ENCODE assay signal across 20 cellular contexts in the genomic region with DNA sequence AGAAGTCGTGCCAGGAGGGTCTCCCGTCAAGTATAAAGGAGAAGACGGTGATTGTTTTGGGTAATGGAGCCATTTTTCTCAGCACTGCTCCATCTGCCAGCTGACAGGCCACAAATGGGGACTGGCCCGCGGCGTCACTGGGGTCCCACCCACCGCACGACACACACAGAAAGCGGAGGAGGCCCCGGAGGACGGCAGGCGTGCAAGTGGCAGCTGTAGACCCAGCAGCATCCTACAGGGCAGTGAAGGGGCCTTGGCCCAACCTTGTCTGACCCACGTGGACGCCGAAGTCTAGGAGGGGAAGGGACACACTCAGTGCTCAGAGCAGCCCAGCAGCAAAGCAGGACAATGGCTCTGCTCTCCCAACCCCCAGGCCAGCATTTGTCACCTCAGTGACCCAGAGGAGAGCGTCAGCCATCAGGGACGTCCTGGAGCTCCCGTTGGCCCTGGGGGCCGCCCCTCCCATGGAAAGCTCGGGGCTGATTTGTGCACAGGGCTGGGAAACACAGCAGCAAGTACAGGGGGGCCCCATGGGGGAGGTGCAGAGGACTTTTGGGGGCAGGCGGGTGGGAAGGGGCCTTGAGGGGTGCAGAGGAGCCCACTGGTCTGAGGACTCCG.
DNase-seq lines count a peak whose midpoint lies in the region; ATAC-seq and TF ChIP-seq lines count a peak whose summit lies in the region.
"Had no signal": no experiment of that assay in that cellular context is flagged by ENCODE, and none has a peak within 500 bp of the region (broad histone marks: within the 10 kb centered on the region; RNA-seq: fewer than 3 reads in every experiment).

No MANE protein-coding gene starts in this region.

- no peak overlapping the region for H4K5ac ChIP-seq in mesendoderm (ENCODE audit: low read length)

- H3K23ac ChIP-seq in mesendoderm (ENCODE audit: low read length): peak overlapping the region; percentile 35

- H3K27ac ChIP-seq in heart right ventricle (no peak overlapping the region), mesendoderm (ENCODE audit: low read depth, low read length) (no peak overlapping the region), spleen (no peak overlapping the region), colonic mucosa (no peak overlapping the region)
- H3K27ac ChIP-seq: 22Rv1, BLaER1, C4-2B had no signal

- H3K56ac ChIP-seq in mesendoderm (ENCODE audit: low read length): no peak overlapping the region

- H3K4me1 ChIP-seq in heart right ventricle (no peaks in the 10 kb centered on the region), mesendoderm (ENCODE audit: control insufficient read depth, low read depth, low read length) (no peaks in the 10 kb centered on the region), spleen (no peaks in the 10 kb centered on the region), colonic mucosa (no peaks in the 10 kb centered on the region)
- H3K4me1 ChIP-seq: Caco-2, HAP-1 had no signal

- no peak for TF ChIP-seq POLR2A in spleen (IDR thresholded peaks at IDR 0.05)

- H2BK120ac ChIP-seq in mesendoderm (ENCODE audit: low read depth, low read length): no peak overlapping the region

- H3K36me3 ChIP-seq in heart right ventricle: no peaks in the 10 kb centered on the region
- no peaks in the 10 kb centered on the region for H3K36me3 ChIP-seq in mesendoderm (ENCODE audit: control insufficient read depth, insufficient read depth, low read length)
- H3K36me3 ChIP-seq in spleen: no peaks in the 10 kb centered on the region
- no peaks in the 10 kb centered on the region for H3K36me3 ChIP-seq in colonic mucosa
- H3K36me3 ChIP-seq: BLaER1, HAP-1 had no signal

- no peak overlapping the region for H2BK5ac ChIP-seq in mesendoderm (ENCODE audit: low read length)

- H3K18ac ChIP-seq in mesendoderm (ENCODE audit: low read length): no peak overlapping the region

- no peak overlapping the region for H2AK5ac ChIP-seq in mesendoderm (ENCODE audit: low read length)

- no peak overlapping the region for H2BK15ac ChIP-seq in mesendoderm (replicated peaks; ENCODE audit: low read depth)

- peaks cover 0 to 25% (median 7%) of the 10 kb centered on the region in 7 donors for H3K27me3 ChIP-seq in heart right ventricle
- H3K27me3 ChIP-seq in mesendoderm (ENCODE audit: insufficient read depth, low read length, poor library complexity): no peaks in the 10 kb centered on the region
- H3K27me3 ChIP-seq in spleen (replicated peaks in 1 of 7): peaks cover 0 to 52% (median 0%) of the 10 kb centered on the region in 7 donors
- no peaks in the 10 kb centered on the region for H3K27me3 ChIP-seq in colonic mucosa
- H3K27me3 ChIP-seq: BLaER1 had no signal

- no peak for TF ChIP-seq CTCF in heart right ventricle (IDR thresholded peaks at IDR 0.05)
- no peak for TF ChIP-seq CTCF in spleen (IDR thresholded peaks at IDR 0.05 in 8 of 11, conservative IDR thresholded peaks at IDR 0.05 in 3 of 11)
- no peak for TF ChIP-seq CTCF in colonic mucosa (IDR thresholded peaks at IDR 0.05)

- no peak overlapping the region for H3K4ac ChIP-seq in mesendoderm (ENCODE audit: low read depth, low read length)

- H3K79me2 ChIP-seq in mesendoderm (ENCODE audit: control insufficient read depth, insufficient read depth, low read length): no peaks in the 10 kb centered on the region

- no peaks in the 10 kb centered on the region for H3K9me3 ChIP-seq in heart right ventricle
- no peaks in the 10 kb centered on the region for H3K9me3 ChIP-seq in spleen
- no peaks in the 10 kb centered on the region for H3K9me3 ChIP-seq in colonic mucosa
- H3K9me3 ChIP-seq: BLaER1, Caco-2, HAP-1 had no signal

- H3K79me1 ChIP-seq in mesendoderm (ENCODE audit: low read length): no peaks in the 10 kb centered on the region

- H3K4me2 ChIP-seq in mesendoderm (ENCODE audit: low read length): no peak overlapping the region
- H3K4me2 ChIP-seq: BLaER1 had no signal

- intact Hi-C loops in Right ventricle myocardium inferior (cut with DNase I): no loop called here
- intact Hi-C loops in heart right ventricle (cut with DNase I): no loop called here
- intact Hi-C loops in spleen (cut with DNase I; ENCODE audit: low total_unique reads): no loop called here
- intact Hi-C loops in colonic mucosa (cut with DNase I): no loop called here

- WGBS in heart right ventricle, 2 donors: 70 to 72% methylated on average over 22 of the region's 22 CpGs
- no CpG with 5 or more reads among the region's 22 CpGs for WGBS in mesendoderm (ENCODE audit: extremely low coverage, insufficient coverage, low lambda C conversion rate)
- 67 to 83% (median 70%) methylated on average over 11 to 22 of the region's 22 CpGs for WGBS in spleen, 5 donors

- no peak overlapping the region for H3K4me3 ChIP-seq in heart right ventricle
- no peak overlapping the region for H3K4me3 ChIP-seq in mesendoderm (ENCODE audit: low read length)
- H3K4me3 ChIP-seq in spleen: no peak overlapping the region
- no peak overlapping the region for H3K4me3 ChIP-seq in colonic mucosa
- H3K4me3 ChIP-seq: BLaER1, GM12878, HAP-1 had no signal

- no peak overlapping the region for H4K8ac ChIP-seq in mesendoderm (ENCODE audit: low read depth, low read length)

- DNase-seq in Right ventricle myocardium inferior (ENCODE audit: missing footprints) (peak; percentile 22), heart right ventricle (no peak), mesendoderm (no peak), spleen (peak; percentile 51), EL (no peak), colonic mucosa (no peak)
- DNase-seq in activated T-cell treated with anti-CD3 and anti-CD28 coated beads, Interleukin-2, amount 50 U/mL, for 1 hour: no peak
- DNase-seq: Caco-2; CD4-positive, CD25-positive, alpha-beta regulatory T cell; CD8-positive, alpha-beta T cell; DND-41; GDM1; GOT3; HFFc6 had no signal

- ATAC-seq in Right ventricle myocardium inferior (no peak), heart right ventricle (no peak), GM19035 (IDR thresholded peaks at IDR 0.05; ENCODE audit: unreplicated experiment) (no peak)
- ATAC-seq: CD8-positive, alpha-beta T cell; GM12878 had no signal

- H3K9ac ChIP-seq in mesendoderm (ENCODE audit: low read length) (no peak overlapping the region), colonic mucosa (ENCODE audit: low read depth in 2 of 2, low read length in 2 of 2) (no peak overlapping the region)
- H3K9ac ChIP-seq: BLaER1 had no signal

Comparison
In these comparisons a context has a peak if more than half of its experiments do, and no peak if none do; other contexts are left out.
1. DNase-seq: peak in Right ventricle myocardium inferior (single experiment) and spleen (single experiment); none in heart right ventricle (0 of 2), mesendoderm (single experiment), EL (single experiment), activated T-cell treated with anti-CD3 and anti-CD28 coated beads, Interleukin-2, amount 50 U/mL, for 1 hour (single experiment) and colonic mucosa (single experiment).